Comparison of ENCODE assay signal across 24 cellular contexts in genomic region chr16:11134722-11135121, GRCh38.
DNase-seq lines count a peak whose midpoint lies in the region; ATAC-seq and TF ChIP-seq lines count a peak whose summit lies in the region.
"Had no signal": no experiment of that assay in that cellular context is flagged by ENCODE, and none has a peak within 500 bp of the region (broad histone marks: within the 10 kb centered on the region; RNA-seq: fewer than 3 reads in every experiment).

No MANE protein-coding gene starts in this region.

- BruUV-seq in MCF 10A (replicated peaks; lab: Mats Ljungman, UMichigan), result no TSS peak

- no peak overlapping the region for H2AFZ ChIP-seq in Karpas-422 (ENCODE audit: low read length)

- H3K9me3 ChIP-seq in breast epithelium (no peaks in the 10 kb centered on the region), Karpas-422 (ENCODE audit: low read length) (no peaks in the 10 kb centered on the region)
- H3K9me3 ChIP-seq: A549, mucosa of descending colon, thyroid gland had no signal

- H3K9ac ChIP-seq in Karpas-422 (ENCODE audit: low read length), result no peak overlapping the region

- no peak for TF ChIP-seq POLR2A in breast epithelium (IDR thresholded peaks at IDR 0.05)

- H3K9me3 Mint-ChIP-seq in MCF 10A (ENCODE audit: unreplicated experiment) (no peaks in the 10 kb centered on the region), neural crest cell (no peaks in the 10 kb centered on the region)
- H3K9me3 Mint-ChIP-seq: activated T-helper 17 cell treated with anti-CD3 and anti-CD28 coated beads, Interleukin-2, amount 50 U/mL, for 72 hours; T-cell had no signal

- no peaks in the 10 kb centered on the region for H3K9me2 ChIP-seq in Karpas-422 (replicated peaks; ENCODE audit: insufficient read depth, low read length)

- TF ChIP-seq CTCF in MCF 10A (IDR thresholded peaks at IDR 0.05; ENCODE audit: unreplicated experiment) (no peak), breast epithelium (IDR thresholded peaks at IDR 0.05) (no peak), neural crest cell (conservative IDR thresholded peaks at IDR 0.05) (no peak)

- H3K4me3 Mint-ChIP-seq in MCF 10A (ENCODE audit: unreplicated experiment) (no peak overlapping the region), neural crest cell (no peak overlapping the region)
- H3K4me3 Mint-ChIP-seq: activated CD4-positive, alpha-beta T cell treated with anti-CD3 and anti-CD28 coated beads for 36 hours; activated T-helper 17 cell treated with anti-CD3 and anti-CD28 coated beads, Interleukin-2, amount 50 U/mL, for 72 hours; immature natural killer cell; T-cell had no signal

- H4K20me1 ChIP-seq in Karpas-422 (ENCODE audit: insufficient read depth, low read depth, low read length), result 0 out of 2 replicates have a peak, but pooled peaks cover 4% of the 10 kb centered on the region

- H3K27ac Mint-ChIP-seq in MCF 10A (ENCODE audit: low read depth, unreplicated experiment) (peak overlapping the region; percentile 94), neural crest cell (ENCODE audit: unreplicated experiment) (peak overlapping the region; percentile 12)
- H3K27ac Mint-ChIP-seq: activated CD4-positive, alpha-beta T cell treated with anti-CD3 and anti-CD28 coated beads for 36 hours; activated T-helper 17 cell treated with anti-CD3 and anti-CD28 coated beads, Interleukin-2, amount 50 U/mL, for 72 hours; immature natural killer cell; T-cell had no signal

- POLR2A ChIA-PET in MCF 10A (lab: Yijun Ruan, JAX), result interaction anchor here (0.6 to 2.1 kb wide), 8 partner anchors 24 to 166 kb away, joined by 3 to 11 read pairs (median 4); partner anchors contain the start of gene SOCS1

- intact Hi-C loops in MCF 10A (cut with micrococcal nuclease) (loop anchor here (1.0 to 10.0 kb wide), 4 partner anchors 68 to 230 kb away; partner anchors contain the start of gene SOCS1), breast epithelium (cut with DNase I; ENCODE audit: low total_unique reads) (no loop called here)

- H3K4me1 ChIP-seq in breast epithelium (peaks cover 0 to 24% of the 10 kb centered on the region in 2 donors), Karpas-422 (ENCODE audit: low read length) (peaks cover 10% of the 10 kb centered on the region)
- H3K4me1 ChIP-seq: A549 had no signal

- peaks cover 59% of the 10 kb centered on the region for H3K4me1 Mint-ChIP-seq in MCF 10A (ENCODE audit: insufficient read depth, unreplicated experiment)
- peaks cover 30% of the 10 kb centered on the region for H3K4me1 Mint-ChIP-seq in neural crest cell

- no peaks in the 10 kb centered on the region for H3K27me3 ChIP-seq in breast epithelium
- H3K27me3 ChIP-seq in Karpas-422 (ENCODE audit: low read length), result no peaks in the 10 kb centered on the region
- H3K27me3 ChIP-seq: dorsolateral prefrontal cortex, thyroid gland had no signal

- CTCF ChIA-PET in MCF 10A (lab: Yijun Ruan, JAX), result interaction anchor here (1.5 to 4.4 kb wide), 3 partner anchors 29 to 171 kb away, joined by 6 to 23 read pairs (median 11); partner anchors contain the start of gene SOCS1

- ATAC-seq in GM21576 (IDR thresholded peaks at IDR 0.05; ENCODE audit: unreplicated experiment), result no peak
- ATAC-seq: A549; activated CD4-positive, alpha-beta T cell treated with anti-CD3 and anti-CD28 coated beads for 36 hours; activated T-helper 17 cell treated with anti-CD3 and anti-CD28 coated beads, Interleukin-2, amount 50 U/mL, for 72 hours; GM12878; T-cell had no signal

- H3K79me2 ChIP-seq in Karpas-422 (ENCODE audit: low read length), result no peaks in the 10 kb centered on the region

- no peaks in the 10 kb centered on the region for H3K27me3 Mint-ChIP-seq in MCF 10A (ENCODE audit: insufficient read depth, unreplicated experiment)
- no peaks in the 10 kb centered on the region for H3K27me3 Mint-ChIP-seq in neural crest cell (ENCODE audit: low read depth)
- H3K27me3 Mint-ChIP-seq: activated CD4-positive, alpha-beta T cell treated with anti-CD3 and anti-CD28 coated beads for 36 hours; activated T-helper 17 cell treated with anti-CD3 and anti-CD28 coated beads, Interleukin-2, amount 50 U/mL, for 72 hours; T-cell had no signal

- H3K36me3 Mint-ChIP-seq in MCF 10A (ENCODE audit: insufficient read depth, unreplicated experiment), result peaks cover 10% of the 10 kb centered on the region
- H3K36me3 Mint-ChIP-seq in neural crest cell (ENCODE audit: low read depth), result no peaks in the 10 kb centered on the region

- H3K36me3 ChIP-seq in breast epithelium (no peaks in the 10 kb centered on the region), Karpas-422 (ENCODE audit: insufficient read depth, low read length) (no peaks in the 10 kb centered on the region)
- H3K36me3 ChIP-seq: thyroid gland had no signal

- H3K4me2 ChIP-seq in Karpas-422 (ENCODE audit: low read depth, low read length, poor library complexity, severe bottlenecking), result no peak overlapping the region
- H3K4me2 ChIP-seq: A549, smooth muscle cell had no signal

- peak; percentile 13 for DNase-seq in MCF 10A (ENCODE audit: unreplicated experiment)
- DNase-seq in breast epithelium (ENCODE audit: low spot score in 2 of 2), result no peak
- DNase-seq in fibroblast of gingiva (ENCODE audit: low read depth), result peak; percentile 28
- no peak for DNase-seq in neural crest cell (ENCODE audit: low read depth, low spot score)
- DNase-seq in activated CD4-positive, CD25-positive, alpha-beta regulatory T cell (lab: John Stamatoyannopoulos, UW), result no peak
- DNase-seq in NCI-H1694 treated with DMSO at 0.1 percent for 48 hours (lab: John Stamatoyannopoulos, UW), result no peak
- DNase-seq in Karpas-422, result no peak
- DNase-seq: activated CD4-positive, alpha-beta T cell treated with anti-CD3 and anti-CD28 coated beads for 36 hours; central memory CD4-positive, alpha-beta T cell; COR-L47; DMS79 treated with DMSO at 0.1 percent for 48 hours; dorsolateral prefrontal cortex; immature natural killer cell; mucosa of descending colon; NCI-H1694; SHP77 treated with DMSO at 0.1 percent for 48 hours; stimulated activated naive CD4-positive, alpha-beta T cell; T-cell; thyroid gland had no signal

- H3K4me3 ChIP-seq in breast epithelium (no peak overlapping the region), Karpas-422 (ENCODE audit: low read length) (no peak overlapping the region)
- H3K4me3 ChIP-seq: A549, dorsolateral prefrontal cortex, GM12878, mucosa of descending colon, smooth muscle cell, thyroid gland had no signal

- no peak overlapping the region for H3K27ac ChIP-seq in breast epithelium
- no peak overlapping the region for H3K27ac ChIP-seq in Karpas-422 (ENCODE audit: low read length)
- H3K27ac ChIP-seq: A549 had no signal

Comparison
In these comparisons a context has a peak if more than half of its experiments do, and no peak if none do; other contexts are left out.
1. DNase-seq: peak in MCF 10A (single experiment) and fibroblast of gingiva (single experiment); none in breast epithelium (0 of 2), neural crest cell (single experiment), activated CD4-positive, CD25-positive, alpha-beta regulatory T cell (0 of 4), NCI-H1694 treated with DMSO at 0.1 percent for 48 hours (single experiment) and Karpas-422 (single experiment).